ENCODE assay signal across 13 cellular contexts in genomic region chr2:158487419-158487818, GRCh38. TPM values are rescaled to one million over a fixed set of nuclear protein-coding genes. Genes with fewer than 3 reads are reported as not detected.
DNase-seq lines count a peak whose midpoint lies in the region; ATAC-seq, FAIRE-seq and TF ChIP-seq lines count a peak whose summit lies in the region.
"Had no signal": no experiment of that assay in that cellular context is flagged by ENCODE, and none has a peak within 500 bp of the region (broad histone marks: within the 10 kb centered on the region; RNA-seq: fewer than 3 reads in every experiment).

No MANE protein-coding gene starts in this region.

- TF ChIP-seq CTCF in AG09319 (IDR thresholded peaks at IDR 0.05; ENCODE audit: low read depth, low read length) = no peak
- no peak for TF ChIP-seq CTCF in HepG2 (CRISPR knock-in tag; IDR thresholded peaks at IDR 0.05)

- no peak for ATAC-seq in HepG2
- ATAC-seq in HG03469 (IDR thresholded peaks at IDR 0.05; ENCODE audit: unreplicated experiment) = no peak
- no peak for ATAC-seq in HG03571 (IDR thresholded peaks at IDR 0.05; ENCODE audit: unreplicated experiment)
- ATAC-seq: body of pancreas; stimulated activated memory B cell treated with anti-CD40 and anti-IgM and Interleukin-4, amounts not matched to agents 10 μg/mL and 1 μg/mL and 100 μg/mL, for 72 hours had no signal

- no peak for TF ChIP-seq EP300 in HepG2 (IDR thresholded peaks at IDR 0.05; ENCODE audit: low read depth in 2 of 2, low read length in 2 of 2)
- no peak for TF ChIP-seq EP300 in HepG2 (CRISPR knock-in tag; IDR thresholded peaks at IDR 0.05; ENCODE audit: borderline replicate concordance)

- H3K9me3 ChIP-seq in HepG2 (ENCODE audit: low read length) = no peaks in the 10 kb centered on the region
- H3K9me3 ChIP-seq: body of pancreas, prostate gland had no signal

- H3K36me3 ChIP-seq in HepG2 (replicated peaks in 1 of 2; ENCODE audit: control insufficient read depth in 1 of 2, insufficient read depth in 2 of 2, low read length in 2 of 2) = peaks cover 1 to 3% of the 10 kb centered on the region in 2 experiments; a peak in 3 of 5 replicates
- H3K36me3 ChIP-seq: prostate gland had no signal

- BruUV-seq in HepG2 (replicated peaks; lab: Mats Ljungman, UMichigan) = no TSS peak

- POLR2A ChIA-PET in HepG2 (lab: Yijun Ruan, JAX) = no interaction called here

- FAIRE-seq in HepG2 (lab: Jason Lieb, UNC) = no peak

- H3K79me2 ChIP-seq in HepG2 (ENCODE audit: insufficient read depth, low read length) = peaks cover 98% of the 10 kb centered on the region

- CTCF ChIA-PET in HepG2 (lab: Yijun Ruan, JAX; ENCODE audit: low intra/inter-chr PET ratio, low total read pairs) = no interaction called here

- H2AFZ ChIP-seq in HepG2 (ENCODE audit: low read length) = no peak overlapping the region

- no peak for TF ChIP-seq POLR2A in HepG2 (IDR thresholded peaks at IDR 0.05; ENCODE audit: insufficient read depth in 1 of 2, low read depth in 2 of 2, low read length in 2 of 2)

- H3K4me3 ChIP-seq in HepG2 (replicated peaks in 1 of 3; ENCODE audit: insufficient read depth in 1 of 3, low read depth in 2 of 3, low read length in 3 of 3) = no peak overlapping the region
- H3K4me3 ChIP-seq: body of pancreas, prostate gland had no signal

- peaks cover 45% of the 10 kb centered on the region for H4K20me1 ChIP-seq in HepG2 (ENCODE audit: insufficient read depth, low read length)

- in situ Hi-C loops in HepG2 (cut with HindIII; ENCODE audit: extremely low pct_ligation_motif_present, low pct_unique_long_range_greater_than_20kb) = no loop called here

- DNase-seq in AG09319 (ENCODE audit: extremely low read depth, low read depth) (peak; percentile 38), RPMI7951 (ENCODE audit: low read depth) (peak; percentile 35), epithelial cell of prostate (ENCODE audit: low read depth, low spot score) (no peak), HepG2 (ENCODE audit: low spot score) (no peak), NCI-H2227 treated with DMSO at 0.1 percent for 48 hours (lab: John Stamatoyannopoulos, UW) (no peak)
- DNase-seq in activated T-cell treated with anti-CD3 and anti-CD28 coated beads, Interleukin-2, amount 50 U/mL, for 48 hours = no peak
- DNase-seq: activated CD4-positive, alpha-beta T cell treated with anti-CD3 and anti-CD28 coated beads for 48 hours; body of pancreas; stimulated activated CD4-positive, alpha-beta T cell treated with anti-CD3 and anti-CD28 coated beads, Interleukin-4, amount 100 ng/mL, for 1 hour had no signal

- no peaks in the 10 kb centered on the region for H3K4me1 ChIP-seq in HepG2 (ENCODE audit: insufficient read depth, low read length)
- H3K4me1 ChIP-seq: prostate gland had no signal

- no peak for TF ChIP-seq RAD21 in HepG2 (CRISPR knock-in tag; IDR thresholded peaks at IDR 0.05)

- intact Hi-C loops in HepG2 (cut with micrococcal nuclease; ENCODE audit: unreplicated experiment) = no loop called here

- H3K27ac ChIP-seq in epithelial cell of prostate (peak overlapping the region; percentile 45), HepG2 (ENCODE audit: extremely low read length, insufficient read depth, low read length) (no peak overlapping the region)
- H3K27ac ChIP-seq: body of pancreas, prostate gland had no signal

- no peaks in the 10 kb centered on the region for H3K27me3 ChIP-seq in HepG2 (ENCODE audit: control insufficient read depth in 1 of 2, insufficient read depth in 2 of 2, low read length in 2 of 2)
- H3K27me3 ChIP-seq: body of pancreas had no signal

- no peak overlapping the region for H3K4me2 ChIP-seq in HepG2 (ENCODE audit: low read depth, low read length)

- H3K9ac ChIP-seq in HepG2 (ENCODE audit: insufficient read depth, low read depth, low read length) = no peak overlapping the region

TF ChIP-seq in HepG2, 621 proteins besides CTCF, POLR2A, EP300 and RAD21:
- no peak for TF ChIP-seq ATF1 (CRISPR knock-in tag; IDR thresholded peaks at IDR 0.05)
- TF ChIP-seq MAFK (conservative IDR thresholded peaks at IDR 0.05 in 1 of 2, IDR thresholded peaks at IDR 0.05 in 1 of 2; ENCODE audit: low read length in 2 of 2) = peak in 1 of 2 experiments; percentile 57; a peak in 2 of 4 replicates
- TF ChIP-seq MAFF (IDR thresholded peaks at IDR 0.05; ENCODE audit: low read depth, low read length) = 0 out of 2 replicates have a peak, but pooled peaks have one; percentile 11
- TF ChIP-seq ZNF792 (CRISPR knock-in tag; IDR thresholded peaks at IDR 0.05) = no peak

RNA-seq across cellular contexts. Expression of gene PKP4, which starts 30.7 kb away (rescaled TPM):
- total RNA-seq in RPMI7951 (2014; rRNA removed; shearing (Covaris generic)) = 33.0 and 33.5 TPM in 2 replicates
- 80.9 and 84.8 TPM in 2 replicates for total RNA-seq in HepG2 (2016; rRNA removed; fragmentation: Illumina TruSeq; extraction: Trizol)
- 23.7 and 25.9 TPM in 2 replicates for total RNA-seq in HepG2 (2016; cell fraction: cytosol; rRNA removed; fragmentation: Illumina TruSeq; extraction: Trizol; ENCODE audit: low read depth)
- 72.6 and 81.6 TPM in 2 replicates for total RNA-seq in HepG2 (2016; cell fraction: insoluble cytoplasmic fraction; rRNA removed; fragmentation: Illumina TruSeq; extraction: Trizol)
- total RNA-seq in HepG2 (2016; cell fraction: membrane; rRNA removed; fragmentation: Illumina TruSeq; extraction: Trizol) = 83.8 and 88.8 TPM in 2 replicates
- 99.5 and 101 TPM in 2 replicates for total RNA-seq in HepG2 (2016; cell fraction: nucleus; rRNA removed; fragmentation: Illumina TruSeq; extraction: Trizol)
- polyA plus RNA-seq in HepG2 (2011; rRNA removed) = 82.0 and 90.5 TPM in 2 replicates
- 61.3 and 62.5 TPM in 2 replicates for polyA plus RNA-seq in HepG2 (2011; cell fraction: cytosol; rRNA removed)
- 153 and 172 TPM in 2 replicates for polyA plus RNA-seq in HepG2 (2011; cell fraction: nucleus; rRNA removed)
- polyA plus RNA-seq in HepG2 (2012) = 92.8 and 94.0 TPM in 2 replicates
- polyA plus RNA-seq in HepG2 (2016; cell fraction: cytosol; fragmentation: Illumina TruSeq; extraction: Trizol; ENCODE audit: low read depth) = 10.4 and 11.2 TPM in 2 replicates
- polyA plus RNA-seq in HepG2 (2016; cell fraction: insoluble cytoplasmic fraction; fragmentation: Illumina TruSeq; extraction: Trizol; ENCODE audit: low read depth) = 73.3 and 79.7 TPM in 2 replicates
- polyA plus RNA-seq in HepG2 (2016; cell fraction: membrane; fragmentation: Illumina TruSeq; extraction: Trizol; ENCODE audit: low read depth) = 43.3 and 47.6 TPM in 2 replicates
- 120 and 126 TPM in 2 replicates for polyA plus RNA-seq in HepG2 (2016; cell fraction: nucleus; fragmentation: Illumina TruSeq; extraction: Trizol; ENCODE audit: insufficient read depth, low read depth)
- polyA minus RNA-seq in HepG2 (2011; rRNA and poly(A)+ RNA removed; ENCODE audit: low replicate concordance) = 87.5 and 190 TPM in 2 replicates
- polyA minus RNA-seq in HepG2 (2011; cell fraction: cytosol; rRNA and poly(A)+ RNA removed) = 78.8 and 85.6 TPM in 2 replicates
- polyA minus RNA-seq in HepG2 (2011; cell fraction: nucleus; rRNA and poly(A)+ RNA removed) = 197 and 215 TPM in 2 replicates

RNA-seq across cellular contexts. Expression of gene CCDC148, which starts 30.9 kb away (rescaled TPM):
- total RNA-seq in RPMI7951 (2014; rRNA removed; shearing (Covaris generic)) = 1.4 TPM in 2 replicates
- 0.49 and 0.73 TPM in 2 replicates for total RNA-seq in HepG2 (2016; rRNA removed; fragmentation: Illumina TruSeq; extraction: Trizol)
- 1.1 TPM in 2 replicates for total RNA-seq in HepG2 (2016; cell fraction: cytosol; rRNA removed; fragmentation: Illumina TruSeq; extraction: Trizol; ENCODE audit: low read depth)
- 0.54 and 0.69 TPM in 2 replicates for total RNA-seq in HepG2 (2016; cell fraction: insoluble cytoplasmic fraction; rRNA removed; fragmentation: Illumina TruSeq; extraction: Trizol)
- total RNA-seq in HepG2 (2016; cell fraction: membrane; rRNA removed; fragmentation: Illumina TruSeq; extraction: Trizol) = 0.56 and 0.79 TPM in 2 replicates
- total RNA-seq in HepG2 (2016; cell fraction: nucleus; rRNA removed; fragmentation: Illumina TruSeq; extraction: Trizol) = 1.3 and 2.4 TPM in 2 replicates
- 0.30 and 0.40 TPM in 2 replicates for polyA plus RNA-seq in HepG2 (2011; rRNA removed)
- 0.08 TPM in 2 replicates for polyA plus RNA-seq in HepG2 (2011; cell fraction: cytosol; rRNA removed)
- polyA plus RNA-seq in HepG2 (2011; cell fraction: nucleus; rRNA removed) = 0.55 and 0.61 TPM in 2 replicates
- polyA plus RNA-seq in HepG2 (2012) = 0.36 and 1.2 TPM in 2 replicates
- polyA plus RNA-seq in HepG2 (2016; cell fraction: cytosol; fragmentation: Illumina TruSeq; extraction: Trizol; ENCODE audit: low read depth) = 0.09 TPM in 1 of 2 replicates, not detected in the other
- 0.37 and 0.54 TPM in 2 replicates for polyA plus RNA-seq in HepG2 (2016; cell fraction: insoluble cytoplasmic fraction; fragmentation: Illumina TruSeq; extraction: Trizol; ENCODE audit: low read depth)
- 0.23 and 0.35 TPM in 2 replicates for polyA plus RNA-seq in HepG2 (2016; cell fraction: membrane; fragmentation: Illumina TruSeq; extraction: Trizol; ENCODE audit: low read depth)
- polyA plus RNA-seq in HepG2 (2016; cell fraction: nucleus; fragmentation: Illumina TruSeq; extraction: Trizol; ENCODE audit: insufficient read depth, low read depth) = 0.66 and 1.2 TPM in 2 replicates
- polyA minus RNA-seq in HepG2 (2011; rRNA and poly(A)+ RNA removed; ENCODE audit: low replicate concordance) = 1.5 TPM in 1 of 2 replicates, not detected in the other
- not detected in 2 replicates for polyA minus RNA-seq in HepG2 (2011; cell fraction: cytosol; rRNA and poly(A)+ RNA removed)
- 3.9 and 6.3 TPM in 2 replicates for polyA minus RNA-seq in HepG2 (2011; cell fraction: nucleus; rRNA and poly(A)+ RNA removed)

Comparison
In these comparisons a context has a peak if more than half of its experiments do, and no peak if none do; other contexts are left out.
1. DNase-seq: peak in AG09319 (single experiment) and RPMI7951 (single experiment); none in epithelial cell of prostate (single experiment), HepG2 (single experiment), NCI-H2227 treated with DMSO at 0.1 percent for 48 hours (single experiment) and activated T-cell treated with anti-CD3 and anti-CD28 coated beads, Interleukin-2, amount 50 U/mL, for 48 hours (0 of 2).